Comparison of ENCODE assay signal across 25 cellular contexts in the genomic region with DNA sequence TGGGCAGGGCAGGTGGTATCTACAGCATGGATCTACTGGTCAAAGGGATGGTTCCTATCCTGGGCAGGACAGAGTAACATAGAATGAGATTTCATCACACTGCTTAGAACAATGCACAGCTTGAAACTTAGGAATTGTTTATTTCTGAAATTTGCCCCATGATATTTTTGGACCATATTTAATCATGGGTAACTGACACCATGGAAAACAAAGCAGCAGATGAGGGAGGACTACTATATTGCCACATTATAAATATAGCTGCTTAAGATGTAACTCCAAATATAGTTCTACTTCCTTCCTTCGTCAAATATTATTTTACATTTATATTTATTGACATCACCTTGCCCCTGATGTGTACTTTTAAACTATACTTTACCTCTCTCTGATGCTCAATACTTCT.
"Had no signal": no experiment of that assay in that cellular context is flagged by ENCODE, and none has a peak within 500 bp of the region (broad histone marks: within the 10 kb centered on the region; RNA-seq: fewer than 3 reads in every experiment).

No MANE protein-coding gene starts in this region.

- DNase-seq: activated CD4-positive, alpha-beta memory T cell treated with anti-CD3 and anti-CD28 coated beads, Interleukin-2, amount 10 ng/mL, durations not matched to agents 7 days and 5 days; activated CD4-positive, alpha-beta T cell treated with anti-CD3 and anti-CD28 coated beads for 48 hours; activated CD8-positive, alpha-beta memory T cell treated with anti-CD3 and anti-CD28 coated beads, Interleukin-2, amount 10 ng/mL, durations not matched to agents 7 days and 5 days; activated effector memory CD4-positive, alpha-beta T cell treated with anti-CD3 and anti-CD28 coated beads, Interleukin-2, amount 50 U/mL, for 16 hours; activated naive CD4-positive, alpha-beta T cell treated with anti-CD3 and anti-CD28 coated beads, Interleukin-2, amount 50 U/mL, for 16 hours; activated naive CD8-positive, alpha-beta T cell treated with anti-CD3 and anti-CD28 coated beads, Interleukin-2, amount 50 U/mL, for 24 hours; activated T-cell treated with anti-CD3 and anti-CD28 coated beads for 4 hours; aorta; cortex of kidney; foreskin melanocyte; hippocampal formation; left ventricle myocardium superior; mammary epithelial cell; pancreas; right cardiac atrium; SK-N-SH; small intestine; stimulated activated CD4-positive, alpha-beta T cell treated with anti-CD3 and anti-CD28 coated beads, Interleukin-15, amount 100 ng/mL, for 24 hours; stimulated activated CD8-positive, alpha-beta memory T cell treated with anti-CD3 and anti-CD28 coated beads, Interleukin-4, amount 100 ng/mL, for 48 hours; stimulated activated naive CD4-positive, alpha-beta T cell; upper lobe of left lung had no signal

- H3K4me2 ChIP-seq: SK-N-SH had no signal

- H3K4me3 Mint-ChIP-seq: activated CD4-positive, alpha-beta memory T cell treated with anti-CD3 and anti-CD28 coated beads, Interleukin-2, amount 10 ng/mL, durations not matched to agents 7 days and 5 days; activated CD8-positive, alpha-beta memory T cell treated with anti-CD3 and anti-CD28 coated beads, Interleukin-2, amount 10 ng/mL, durations not matched to agents 7 days and 5 days; activated naive CD8-positive, alpha-beta T cell treated with anti-CD3 and anti-CD28 coated beads, Interleukin-2, amount 50 U/mL, for 24 hours; brain; central memory CD8-positive, alpha-beta T cell; mesothelial cell of epicardium; natural killer cell treated with Interleukin-12 subunit alpha and Interleukin-12 subunit beta and Interleukin-15 and Interleukin-18, amount 100 ng/mL, for 72 hours had no signal

- H3K4me3 ChIP-seq: pancreas, upper lobe of left lung had no signal

- ATAC-seq: activated CD8-positive, alpha-beta memory T cell treated with anti-CD3 and anti-CD28 coated beads, Interleukin-2, amount 10 ng/mL, durations not matched to agents 7 days and 5 days; activated naive CD8-positive, alpha-beta T cell treated with anti-CD3 and anti-CD28 coated beads, Interleukin-2, amount 50 U/mL, for 24 hours; pancreas had no signal

- H3K9me3 Mint-ChIP-seq: activated naive CD8-positive, alpha-beta T cell treated with anti-CD3 and anti-CD28 coated beads, Interleukin-2, amount 50 U/mL, for 24 hours; central memory CD8-positive, alpha-beta T cell; mesothelial cell of epicardium had no signal

- H3K27ac ChIP-seq: pancreas had no signal

- H3K27me3 Mint-ChIP-seq: activated CD4-positive, alpha-beta memory T cell treated with anti-CD3 and anti-CD28 coated beads, Interleukin-2, amount 10 ng/mL, durations not matched to agents 7 days and 5 days; activated CD8-positive, alpha-beta memory T cell treated with anti-CD3 and anti-CD28 coated beads, Interleukin-2, amount 10 ng/mL, durations not matched to agents 7 days and 5 days; activated naive CD8-positive, alpha-beta T cell treated with anti-CD3 and anti-CD28 coated beads, Interleukin-2, amount 50 U/mL, for 24 hours; brain; central memory CD8-positive, alpha-beta T cell; natural killer cell treated with Interleukin-12 subunit alpha and Interleukin-12 subunit beta and Interleukin-15 and Interleukin-18, amount 100 ng/mL, for 72 hours had no signal

- H3K4me1 Mint-ChIP-seq: activated CD4-positive, alpha-beta memory T cell treated with anti-CD3 and anti-CD28 coated beads, Interleukin-2, amount 10 ng/mL, durations not matched to agents 7 days and 5 days; activated CD8-positive, alpha-beta memory T cell treated with anti-CD3 and anti-CD28 coated beads, Interleukin-2, amount 10 ng/mL, durations not matched to agents 7 days and 5 days; activated naive CD8-positive, alpha-beta T cell treated with anti-CD3 and anti-CD28 coated beads, Interleukin-2, amount 50 U/mL, for 24 hours had no signal

- H3K36me3 ChIP-seq: pancreas, upper lobe of left lung had no signal

- H3K27me3 ChIP-seq: pancreas, upper lobe of left lung had no signal

- H3K9me3 ChIP-seq: pancreas, SK-N-SH, upper lobe of left lung had no signal

- H3K4me1 ChIP-seq: pancreas had no signal

- H3K9ac ChIP-seq: SK-N-SH had no signal

- H3K27ac Mint-ChIP-seq: activated CD4-positive, alpha-beta memory T cell treated with anti-CD3 and anti-CD28 coated beads, Interleukin-2, amount 10 ng/mL, durations not matched to agents 7 days and 5 days; activated CD8-positive, alpha-beta memory T cell treated with anti-CD3 and anti-CD28 coated beads, Interleukin-2, amount 10 ng/mL, durations not matched to agents 7 days and 5 days; activated naive CD8-positive, alpha-beta T cell treated with anti-CD3 and anti-CD28 coated beads, Interleukin-2, amount 50 U/mL, for 24 hours; mesothelial cell of epicardium; natural killer cell treated with Interleukin-12 subunit alpha and Interleukin-12 subunit beta and Interleukin-15 and Interleukin-18, amount 100 ng/mL, for 72 hours had no signal

- H3K36me3 Mint-ChIP-seq: activated CD8-positive, alpha-beta memory T cell treated with anti-CD3 and anti-CD28 coated beads, Interleukin-2, amount 10 ng/mL, durations not matched to agents 7 days and 5 days; mesothelial cell of epicardium; natural killer cell treated with Interleukin-12 subunit alpha and Interleukin-12 subunit beta and Interleukin-15 and Interleukin-18, amount 100 ng/mL, for 72 hours had no signal
